Comparison of ENCODE assay signal across 17 cellular contexts in genomic region chr1:193658711-193659110, GRCh38.
DNase-seq lines count a peak whose midpoint lies in the region; ATAC-seq and TF ChIP-seq lines count a peak whose summit lies in the region.
"Had no signal": no experiment of that assay in that cellular context is flagged by ENCODE, and none has a peak within 500 bp of the region (broad histone marks: within the 10 kb centered on the region; RNA-seq: fewer than 3 reads in every experiment).

No MANE protein-coding gene starts in this region.

- H3K27me3 ChIP-seq in heart right ventricle (no peaks in the 10 kb centered on the region), aorta (ENCODE audit: control insufficient read depth in 1 of 2, insufficient read depth in 2 of 2, low read length in 1 of 2) (no peaks in the 10 kb centered on the region), brain microvascular endothelial cell (replicated peaks) (no peaks in the 10 kb centered on the region)
- H3K27me3 ChIP-seq: BLaER1 treated with 17β-estradiol and CSF1 and Interleukin-3, amounts not matched to agents 10 nM and 100 nM had no signal

- no peaks in the 10 kb centered on the region for H3K36me3 ChIP-seq in heart right ventricle
- H3K36me3 ChIP-seq in aorta (ENCODE audit: control insufficient read depth in 1 of 2, insufficient read depth in 2 of 2, low read length in 1 of 2): no peaks in the 10 kb centered on the region
- no peaks in the 10 kb centered on the region for H3K36me3 ChIP-seq in brain microvascular endothelial cell (replicated peaks)
- H3K36me3 ChIP-seq: BLaER1 treated with 17β-estradiol and CSF1 and Interleukin-3, amounts not matched to agents 10 nM and 100 nM had no signal

- H3K4me1 ChIP-seq in heart right ventricle (peaks cover 0 to 26% (median 0%) of the 10 kb centered on the region in 9 donors), aorta (ENCODE audit: control insufficient read depth in 1 of 2, insufficient read depth in 2 of 2, low read length in 2 of 2) (peaks cover 2 to 8% of the 10 kb centered on the region in 2 donors)
- H3K4me1 ChIP-seq: BLaER1 treated with 17β-estradiol and CSF1 and Interleukin-3, amounts not matched to agents 10 nM and 100 nM had no signal

- H3K4me3 ChIP-seq in heart right ventricle: no peak overlapping the region
- H3K4me3 ChIP-seq in aorta (ENCODE audit: low read length in 2 of 2): no peak overlapping the region
- no peak overlapping the region for H3K4me3 ChIP-seq in brain microvascular endothelial cell (ENCODE audit: low read depth, low read length)
- H3K4me3 ChIP-seq: BLaER1 treated with 17β-estradiol and CSF1 and Interleukin-3, amounts not matched to agents 10 nM and 100 nM had no signal

- H3K27ac ChIP-seq in heart right ventricle (peak overlapping the region in 4 of 10 donors; percentile 1 to 8 (median 5)), aorta (ENCODE audit: low read depth in 1 of 2, low read length in 2 of 2) (peak overlapping the region; percentile 43 to 76), brain microvascular endothelial cell (no peak overlapping the region)
- H3K27ac ChIP-seq: BLaER1 treated with 17β-estradiol and CSF1 and Interleukin-3, amounts not matched to agents 10 nM and 100 nM had no signal

- DNase-seq in left ventricle myocardium superior (no peak), heart right ventricle (no peak), globus pallidus (ENCODE audit: low spot score) (peak; percentile 24), pons (ENCODE audit: low spot score) (peak; percentile 68), aorta (no peak), brain microvascular endothelial cell (no peak)
- DNase-seq: Calu3; CD8-positive, alpha-beta T cell; GF-D8; H7; IMR-90; NCI-H345; NCI-H526; SHP77 treated with DMSO at 0.1 percent for 48 hours had no signal

- intact Hi-C loops in left ventricle myocardium superior (cut with micrococcal nuclease) (no loop called here), heart right ventricle (cut with DNase I) (loop anchor here in 1 of 10 donors (2.0 kb wide), 1 partner anchor 410 kb away; no protein-coding TSS in a partner anchor), aorta (cut with DNase I) (no loop called here)

- WGBS in heart right ventricle, 2 donors: 43 to 61% methylated on average over 1 of the region's 1 CpG
- 8 to 10% methylated on average over 1 of the region's 1 CpG for WGBS in aorta, 2 donors

- peak; percentile 67 for ATAC-seq in left ventricle myocardium superior
- no peak for ATAC-seq in heart right ventricle
- no peak for ATAC-seq in aorta (ENCODE audit: low FRiP score)
- no peak for ATAC-seq in esophagus mucosa
- no peak for ATAC-seq in HG02884 (IDR thresholded peaks at IDR 0.05; ENCODE audit: unreplicated experiment)
- ATAC-seq: CD8-positive, alpha-beta T cell had no signal

- H3K9me3 ChIP-seq in heart right ventricle: peaks cover 0 to 16% (median 9%) of the 10 kb centered on the region in 11 donors
- H3K9me3 ChIP-seq in aorta (ENCODE audit: control insufficient read depth, low read length): no peaks in the 10 kb centered on the region

- no peak for TF ChIP-seq CTCF in heart right ventricle (IDR thresholded peaks at IDR 0.05)
- no peak for TF ChIP-seq CTCF in brain microvascular endothelial cell (IDR thresholded peaks at IDR 0.05; ENCODE audit: low read depth, low read length, missing control alignments)

- in situ Hi-C loops in brain microvascular endothelial cell (cut with HindIII; ENCODE audit: low pct_ligation_motif_present, low sequenced_read_pairs): no loop called here

Comparison
In these comparisons a context has a peak if more than half of its experiments do, and no peak if none do; other contexts are left out.
1. DNase-seq: peak in globus pallidus (single experiment) and pons (single experiment); none in left ventricle myocardium superior (single experiment), heart right ventricle (0 of 2), aorta (0 of 2) and brain microvascular endothelial cell (single experiment).